1 cellular context compared by ENCODE assay signal in genomic region chr9:4832786-4833579, GRCh38.
TF ChIP-seq lines count a peak whose summit lies in the region.

No MANE protein-coding gene starts in this region.

TF ChIP-seq in HepG2, 621 proteins besides CTCF, POLR2A, EP300 and RAD21 (continued from another document and continues in another):
- TF ChIP-seq RFX1 (IDR thresholded peaks at IDR 0.05) (no peak), MIER3 (CRISPR knock-in tag; IDR thresholded peaks at IDR 0.05; ENCODE audit: borderline replicate concordance) (peak; percentile 81), ZNF614 (CRISPR knock-in tag; IDR thresholded peaks at IDR 0.05; ENCODE audit: borderline replicate concordance) (no peak), PATZ1 (CRISPR knock-in tag; IDR thresholded peaks at IDR 0.05) (peak; percentile 70), CERS6 (CRISPR knock-in tag; IDR thresholded peaks at IDR 0.05) (no peak), FOSL2 (CRISPR knock-in tag; IDR thresholded peaks at IDR 0.05) (peak; percentile 98), ZNF441 (CRISPR knock-in tag; IDR thresholded peaks at IDR 0.05; ENCODE audit: borderline replicate concordance) (no peak), ETV5 (CRISPR knock-in tag; IDR thresholded peaks at IDR 0.05; ENCODE audit: borderline replicate concordance) (peak; percentile 31; the same call in 1 of the 2 replicates), HMG20A (CRISPR knock-in tag; IDR thresholded peaks at IDR 0.05; ENCODE audit: borderline replicate concordance) (peak; percentile 67; the same call in 1 of the 2 replicates), BRCA1 (CRISPR knock-in tag; IDR thresholded peaks at IDR 0.05) (no peak), JUN (CRISPR knock-in tag; IDR thresholded peaks at IDR 0.05) (peak; percentile 75; the same call in 1 of the 2 replicates), ARID4A (CRISPR knock-in tag; IDR thresholded peaks at IDR 0.05; ENCODE audit: borderline replicate concordance) (no peak), RERE (CRISPR knock-in tag; IDR thresholded peaks at IDR 0.05; ENCODE audit: low read depth) (0 out of 2 replicates have a peak, but pooled peaks have one; percentile 15), TCF7 (IDR thresholded peaks at IDR 0.05; ENCODE audit: low read depth) (peak; percentile 62), ZNF256 (CRISPR knock-in tag; conservative IDR thresholded peaks at IDR 0.05) (no peak), FOXK1 (CRISPR knock-in tag; IDR thresholded peaks at IDR 0.05; ENCODE audit: borderline replicate concordance, low read depth) (peak; percentile 54; the same call in 1 of the 2 replicates), ZNF792 (CRISPR knock-in tag; IDR thresholded peaks at IDR 0.05) (0 out of 2 replicates have a peak, but pooled peaks have one; percentile 26), NRL (CRISPR knock-in tag; IDR thresholded peaks at IDR 0.05; ENCODE audit: borderline replicate concordance) (no peak), CHCHD3 (CRISPR knock-in tag; IDR thresholded peaks at IDR 0.05) (no peak), PHF8 (CRISPR knock-in tag; IDR thresholded peaks at IDR 0.05) (no peak), SIN3A (IDR thresholded peaks at IDR 0.05; ENCODE audit: borderline replicate concordance, low read depth, low read length) (no peak), ZNF30 (CRISPR knock-in tag; IDR thresholded peaks at IDR 0.05) (no peak), CBX2 (IDR thresholded peaks at IDR 0.05; ENCODE audit: low read depth, low read length) (no peak), CBX2 (CRISPR knock-in tag; IDR thresholded peaks at IDR 0.05; ENCODE audit: low read depth) (no peak), CC2D1A (CRISPR knock-in tag; IDR thresholded peaks at IDR 0.05) (no peak), ZNF746 (CRISPR knock-in tag; IDR thresholded peaks at IDR 0.05) (no peak), FOXA3 (CRISPR knock-in tag; IDR thresholded peaks at IDR 0.05) (peak; percentile 78), PAXIP1 (CRISPR knock-in tag; conservative IDR thresholded peaks at IDR 0.05) (peak; percentile 68), POGZ (CRISPR knock-in tag; IDR thresholded peaks at IDR 0.05) (0 out of 2 replicates have a peak, but pooled peaks have one; percentile 41)
- TF ChIP-seq, protein P1, sequence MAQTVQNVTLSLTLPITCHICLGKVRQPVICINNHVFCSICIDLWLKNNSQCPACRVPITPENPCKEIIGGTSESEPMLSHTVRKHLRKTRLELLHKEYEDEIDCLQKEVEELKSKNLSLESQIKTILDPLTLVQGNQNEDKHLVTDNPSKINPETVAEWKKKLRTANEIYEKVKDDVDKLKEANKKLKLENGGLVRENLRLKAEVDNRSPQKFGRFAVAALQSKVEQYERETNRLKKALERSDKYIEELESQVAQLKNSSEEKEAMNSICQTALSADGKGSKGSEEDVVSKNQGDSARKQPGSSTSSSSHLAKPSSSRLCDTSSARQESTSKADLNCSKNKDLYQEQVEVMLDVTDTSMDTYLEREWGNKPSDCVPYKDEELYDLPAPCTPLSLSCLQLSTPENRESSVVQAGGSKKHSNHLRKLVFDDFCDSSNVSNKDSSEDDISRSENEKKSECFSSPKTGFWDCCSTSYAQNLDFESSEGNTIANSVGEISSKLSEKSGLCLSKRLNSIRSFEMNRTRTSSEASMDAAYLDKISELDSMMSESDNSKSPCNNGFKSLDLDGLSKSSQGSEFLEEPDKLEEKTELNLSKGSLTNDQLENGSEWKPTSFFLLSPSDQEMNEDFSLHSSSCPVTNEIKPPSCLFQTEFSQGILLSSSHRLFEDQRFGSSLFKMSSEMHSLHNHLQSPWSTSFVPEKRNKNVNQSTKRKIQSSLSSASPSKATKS (CRISPR knock-in tag; IDR thresholded peaks at IDR 0.05), result no peak
- TF ChIP-seq, protein P2, sequence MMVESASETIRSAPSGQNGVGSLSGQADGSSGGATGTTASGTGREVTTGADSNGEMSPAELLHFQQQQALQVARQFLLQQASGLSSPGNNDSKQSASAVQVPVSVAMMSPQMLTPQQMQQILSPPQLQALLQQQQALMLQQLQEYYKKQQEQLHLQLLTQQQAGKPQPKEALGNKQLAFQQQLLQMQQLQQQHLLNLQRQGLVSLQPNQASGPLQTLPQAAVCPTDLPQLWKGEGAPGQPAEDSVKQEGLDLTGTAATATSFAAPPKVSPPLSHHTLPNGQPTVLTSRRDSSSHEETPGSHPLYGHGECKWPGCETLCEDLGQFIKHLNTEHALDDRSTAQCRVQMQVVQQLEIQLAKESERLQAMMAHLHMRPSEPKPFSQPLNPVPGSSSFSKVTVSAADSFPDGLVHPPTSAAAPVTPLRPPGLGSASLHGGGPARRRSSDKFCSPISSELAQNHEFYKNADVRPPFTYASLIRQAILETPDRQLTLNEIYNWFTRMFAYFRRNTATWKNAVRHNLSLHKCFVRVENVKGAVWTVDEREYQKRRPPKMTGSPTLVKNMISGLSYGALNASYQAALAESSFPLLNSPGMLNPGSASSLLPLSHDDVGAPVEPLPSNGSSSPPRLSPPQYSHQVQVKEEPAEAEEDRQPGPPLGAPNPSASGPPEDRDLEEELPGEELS (CRISPR knock-in tag; IDR thresholded peaks at IDR 0.05), result peak; percentile 64; the same call in 1 of the 2 replicates
